In the genomic region with DNA sequence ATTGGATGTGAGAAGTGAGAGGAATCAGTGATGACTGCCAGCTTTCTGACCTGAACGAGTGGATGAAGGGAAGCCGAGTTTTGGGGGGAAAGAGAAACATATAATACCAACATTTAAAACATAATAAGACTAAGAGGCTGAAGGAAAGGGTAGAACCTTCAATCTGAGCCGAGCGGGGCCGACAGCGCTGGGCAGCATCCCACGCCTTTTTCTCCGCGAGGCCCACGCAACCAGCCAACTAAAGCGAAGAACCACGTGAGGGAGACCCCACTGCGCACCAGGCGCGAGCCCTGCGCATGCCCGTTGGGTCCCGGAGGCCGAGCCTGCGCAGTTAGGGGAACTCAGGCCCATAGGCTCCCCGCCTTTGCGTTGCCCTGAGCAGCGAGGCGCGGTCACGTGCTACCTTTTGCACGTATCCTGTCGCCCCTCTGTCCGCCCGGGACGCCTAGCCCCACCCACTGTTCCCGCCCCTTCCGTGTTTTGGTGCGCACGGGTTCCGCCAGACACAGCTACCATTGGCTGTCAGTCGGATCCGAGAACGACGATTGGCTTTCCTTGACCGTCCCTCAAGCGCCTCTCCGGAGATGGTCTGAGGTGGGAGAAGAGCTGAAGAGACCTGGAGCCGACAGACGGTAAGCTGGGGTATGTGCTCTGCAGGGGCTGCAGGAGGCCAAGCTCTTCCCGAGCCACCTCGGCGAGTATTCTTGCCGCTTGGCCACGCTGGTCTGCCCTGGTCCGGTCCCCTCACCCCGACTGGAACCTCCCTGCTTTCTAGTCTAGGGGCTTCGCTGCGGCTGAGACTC, we compare ENCODE assay signal across 8 cellular contexts. TPM values are rescaled to one million over a fixed set of nuclear protein-coding genes. Genes with fewer than 3 reads are reported as not detected.
DNase-seq lines count a peak whose midpoint lies in the region; ATAC-seq, FAIRE-seq and TF ChIP-seq lines count a peak whose summit lies in the region.

Gene HINFP (plus strand): TSS at position 573 of the 803 bp plus-strand sequence. CDS start 5,365 bp downstream, outside the sequence.

- H3K9me3 ChIP-seq in kidney (ENCODE audit: control insufficient read depth in 1 of 2, low read length in 2 of 2) = no peaks in the 10 kb centered on the region

- TF ChIP-seq CTCF in choroid plexus epithelial cell (conservative IDR thresholded peaks at IDR 0.05; ENCODE audit: low read depth, low read length) (no peak), kidney (IDR thresholded peaks at IDR 0.05; ENCODE audit: borderline replicate concordance, extremely low read depth, insufficient read depth) (no peak)

- H3K27ac Mint-ChIP-seq in activated CD4-positive, alpha-beta T cell treated with anti-CD3 and anti-CD28 coated beads for 36 hours = peak within 1 kb of the TSS; percentile 91

- peak within 1 kb of the TSS; percentile 72 to 77 for H3K27ac ChIP-seq in kidney (ENCODE audit: low read depth in 2 of 2, low read length in 2 of 2)

- H3K4me1 ChIP-seq in kidney (ENCODE audit: control insufficient read depth in 1 of 2, insufficient read depth in 1 of 2, low read depth in 1 of 2, low read length in 2 of 2) = peaks cover 11 to 15% of the 10 kb centered on the region in 2 donors

- peak within 1 kb of the TSS; percentile 79 for H3K4me3 ChIP-seq in choroid plexus epithelial cell (ENCODE audit: low read depth, low read length)
- H3K4me3 ChIP-seq in kidney (ENCODE audit: low read length in 2 of 2) = peak within 1 kb of the TSS; percentile 96 to 98

- no peaks in the 10 kb centered on the region for H3K9me3 Mint-ChIP-seq in activated CD4-positive, alpha-beta T cell treated with anti-CD3 and anti-CD28 coated beads for 36 hours (ENCODE audit: low read depth)

- H3K4me3 Mint-ChIP-seq in activated CD4-positive, alpha-beta T cell treated with anti-CD3 and anti-CD28 coated beads for 36 hours = peak within 1 kb of the TSS; percentile 94

- POLR2A ChIA-PET in activated CD4-positive, alpha-beta T cell treated with anti-CD3 and anti-CD28 coated beads for 36 hours (lab: Charles Lee) = interaction anchor here (0.5 to 1.8 kb wide), 10 partner anchors 9 to 76 kb away, joined by 3 to 12 read pairs (median 4); partner anchors contain the start of genes C2CD2L, DPAGT1 and HMBS

- H3K9ac ChIP-seq in kidney (ENCODE audit: low read length in 2 of 2) = peak within 1 kb of the TSS; percentile 88 to 97

- peaks cover 2 to 7% of the 10 kb centered on the region in 2 donors for H3K36me3 ChIP-seq in kidney (ENCODE audit: control insufficient read depth in 1 of 2, insufficient read depth in 2 of 2, low read length in 2 of 2)

- peak; percentile 87 for FAIRE-seq in kidney (lab: Jason Lieb, UNC)

- H3K4me1 Mint-ChIP-seq in activated CD4-positive, alpha-beta T cell treated with anti-CD3 and anti-CD28 coated beads for 36 hours = peaks cover 25% of the 10 kb centered on the region

- intact Hi-C loops in activated CD4-positive, alpha-beta T cell treated with anti-CD3 and anti-CD28 coated beads for 36 hours (cut with DNase I, micrococcal nuclease) = loop anchor here (1.0 to 5.0 kb wide), 16 partner anchors 14 to 213 kb away; partner anchors contain the start of genes C2CD2L (in 2 of the 2), CBL (in 2 of the 2), HYOU1 (in 2 of the 2) and NLRX1 (in 2 of the 2)
- intact Hi-C loops in kidney (cut with DNase I) = no loop called here

- H3K27me3 Mint-ChIP-seq in activated CD4-positive, alpha-beta T cell treated with anti-CD3 and anti-CD28 coated beads for 36 hours = no peaks in the 10 kb centered on the region

- CTCF ChIA-PET in activated CD4-positive, alpha-beta T cell treated with anti-CD3 and anti-CD28 coated beads for 36 hours (lab: Charles Lee) = interaction anchor here (0.8 to 1.5 kb wide), 6 partner anchors 14 to 152 kb away, joined by 3 to 9 read pairs (median 4); partner anchors contain the start of genes C2CD2L, CBL and DPAGT1

- DNase-seq in Ammon's horn (ENCODE audit: low spot score) = peak; percentile 100
- peak; percentile 99 for DNase-seq in GM19238 (ENCODE audit: insufficient read length, low spot score)
- DNase-seq in NCI-H524 (lab: John Stamatoyannopoulos, UW) = peak; percentile 98 to 99
- peak; percentile 100 for DNase-seq in activated CD4-positive, alpha-beta T cell treated with anti-CD3 and anti-CD28 coated beads for 36 hours
- peak; percentile 100 for DNase-seq in choroid plexus epithelial cell (ENCODE audit: low read depth)
- peak; percentile 100 for DNase-seq in kidney
- peak; percentile 100 for DNase-seq in stimulated activated CD4-positive, alpha-beta T cell treated with anti-CD3 and anti-CD28 coated beads, Interleukin-15, amount 100 ng/mL, for 24 hours

- ATAC-seq in HG03442 (IDR thresholded peaks at IDR 0.05; ENCODE audit: unreplicated experiment) = peak; percentile 91
- peak; percentile 98 for ATAC-seq in activated CD4-positive, alpha-beta T cell treated with anti-CD3 and anti-CD28 coated beads for 36 hours

- peaks cover 28% of the 10 kb centered on the region for H3K36me3 Mint-ChIP-seq in activated CD4-positive, alpha-beta T cell treated with anti-CD3 and anti-CD28 coated beads for 36 hours (ENCODE audit: low read depth)

RNA-seq across cellular contexts. Expression of gene HINFP, which starts in this region (rescaled TPM):
- total RNA-seq in activated CD4-positive, alpha-beta T cell treated with anti-CD3 and anti-CD28 coated beads for 36 hours = 10 to 100 TPM; 24.0 to 27.2 TPM
- 29.1 TPM for total RNA-seq in kidney
- polyA plus RNA-seq in kidney (ENCODE audit: insufficient read depth, low read depth, low replicate concordance) = 14.5 TPM

Comparison
In these comparisons a context has a peak if more than half of its experiments do, and no peak if none do; other contexts are left out.
1. Peak in every context shown above with its lines: DNase-seq, ATAC-seq, H3K4me3 ChIP-seq and H3K27ac ChIP-seq.